ENCODE assay signal across 8 cellular contexts in genomic region chr4:146243141-146243882, GRCh38. TPM values are rescaled to one million over a fixed set of nuclear protein-coding genes. Genes with fewer than 3 reads are reported as not detected.
DNase-seq lines count a peak whose midpoint lies in the region; ATAC-seq, FAIRE-seq and TF ChIP-seq lines count a peak whose summit lies in the region.

No MANE protein-coding gene starts in this region.

- H2BK120ac ChIP-seq in H1 (replicated peaks; ENCODE audit: low read depth, low read length), result no peak overlapping the region

- no peak overlapping the region for H3K56ac ChIP-seq in H1 (replicated peaks; ENCODE audit: insufficient read length, low read depth, low read length)

- TF ChIP-seq CTCF in GM20000 (IDR thresholded peaks at IDR 0.05; ENCODE audit: extremely low read depth, missing control alignments) (peak; percentile 67), H1 (IDR thresholded peaks at IDR 0.05; ENCODE audit: control extremely low read depth in 1 of 3, insufficient read depth in 1 of 3, low read depth in 1 of 3, low read length in 3 of 3) (peak; percentile 69 to 91 (median 86))

- no peak overlapping the region for H2BK5ac ChIP-seq in H1 (ENCODE audit: low read depth, low read length)

- TF ChIP-seq EP300 in H1 (IDR thresholded peaks at IDR 0.05; ENCODE audit: borderline replicate concordance in 1 of 2, low read depth in 2 of 2, low read length in 2 of 2), result no peak

- POLR2A ChIA-PET in H1 (lab: Charles Lee; ENCODE audit: partially characterized antibody), result no interaction called here

- DNase-seq in CD1c-positive myeloid dendritic cell (ENCODE audit: extremely low spot score), result peak; percentile 89
- peak; percentile 84 for DNase-seq in GM20000 (ENCODE audit: low spot score)
- peak; percentile 17 to 43 for DNase-seq in activated CD4-positive, alpha-beta T cell treated with anti-CD3 and anti-CD28 coated beads, Interleukin-2, amount 50 U/mL, for 24 hours (ENCODE audit: low read depth in 1 of 2, low spot score in 1 of 2)
- peak; percentile 36 to 90 for DNase-seq in H1 (ENCODE audit: low read depth in 1 of 2, low spot score in 2 of 2)
- DNase-seq in stimulated activated CD4-positive, alpha-beta T cell treated with anti-CD3 and anti-CD28 coated beads, Interleukin-12 subunit alpha, Interleukin-12 subunit beta, amount 100 ng/mL, for 48 hours (ENCODE audit: low read depth in 2 of 3, low spot score in 1 of 3), result peak; percentile 47 to 61 (median 54)
- no peak for DNase-seq in COLO668 (lab: John Stamatoyannopoulos, UW; ENCODE audit: unreplicated experiment)
- no peak for DNase-seq in hippocampal formation (lab: John Stamatoyannopoulos, UW)

- no peak overlapping the region for H4K5ac ChIP-seq in H1 (ENCODE audit: insufficient read length, low read depth, low read length)

- no peak overlapping the region for H3K4ac ChIP-seq in H1 (replicated peaks; ENCODE audit: insufficient read length, low read depth, low read length)

- H2BK12ac ChIP-seq in H1 (ENCODE audit: low read depth, low read length), result no peak overlapping the region

- no peak for FAIRE-seq in H1 (lab: Jason Lieb, UNC)

- 60% methylated on average over 24 of the region's 24 CpGs; no CpG with 5 or more reads in 1 of the 2 experiments for WGBS in H1 (ENCODE audit: extremely low coverage in 1 of 2, insufficient coverage in 1 of 2, insufficient read length in 1 of 2, insufficient replicate concordance in 2 of 2, low coverage in 1 of 2, low lambda C conversion rate in 2 of 2, missing lambda C conversion rate in 1 of 2), 2 experiments

- H3K9ac ChIP-seq in H1 (replicated peaks in 1 of 4; ENCODE audit: extremely low read depth in 1 of 4, low read depth in 3 of 4, low read length in 3 of 4), result no peak overlapping the region

- H3K4me2 ChIP-seq in H1 (ENCODE audit: insufficient read depth in 1 of 2, low read depth in 2 of 2, low read length in 2 of 2), result peak overlapping the region in 1 of 2 experiments; percentile 23; a peak in 3 of 4 replicates

- H3K4me1 ChIP-seq in H1 (replicated peaks in 1 of 4; ENCODE audit: control insufficient read depth in 3 of 4, insufficient read depth in 4 of 4, low read length in 3 of 4), result peaks cover 0 to 3% (median 0%) of the 10 kb centered on the region in 4 experiments; a peak in 1 of 7 replicates

- no peak overlapping the region for H3K14ac ChIP-seq in H1 (ENCODE audit: insufficient read length)

- H2AFZ ChIP-seq in H1 (ENCODE audit: low read length), result peak overlapping the region; percentile 70; the same call in 1 of the 2 replicates

- no peak overlapping the region for H2BK20ac ChIP-seq in H1 (ENCODE audit: low read length)

- no peak overlapping the region for H3K23ac ChIP-seq in H1 (ENCODE audit: insufficient read length)

- H3K79me2 ChIP-seq in H1 (ENCODE audit: control insufficient read depth in 1 of 2, insufficient read depth in 2 of 2, low read length in 2 of 2), result no peaks in the 10 kb centered on the region

- no peaks in the 10 kb centered on the region for H3K36me3 ChIP-seq in H1 (ENCODE audit: control insufficient read depth in 2 of 4, insufficient read depth in 4 of 4, low read length in 3 of 4)

- H3K18ac ChIP-seq in H1 (ENCODE audit: extremely low read depth, low read length), result no peak overlapping the region

- ATAC-seq in HG03571 (IDR thresholded peaks at IDR 0.05; ENCODE audit: unreplicated experiment), result peak; percentile 60

- peak overlapping the region; percentile 47; the same call in 1 of the 2 replicates for H2BK15ac ChIP-seq in H1 (ENCODE audit: low read length)

- no peaks in the 10 kb centered on the region for H3K27me3 ChIP-seq in H1 (replicated peaks in 1 of 4; ENCODE audit: control insufficient read depth in 3 of 4, extremely low read depth in 1 of 4, insufficient read depth in 3 of 4, low read length in 3 of 4)

- no peak overlapping the region; a peak in 1 of 8 replicates for H3K4me3 ChIP-seq in H1 (ENCODE audit: extremely low read depth in 1 of 4, insufficient read depth in 2 of 4, low read depth in 3 of 4, low read length in 4 of 4)

- peak overlapping the region; percentile 85; the same call in 1 of the 2 replicates for H4K8ac ChIP-seq in H1 (ENCODE audit: extremely low read depth, insufficient read depth, low read length)

- H3K27ac ChIP-seq in H1 (ENCODE audit: low read depth, low read length), result no peak overlapping the region

- no peaks in the 10 kb centered on the region for H3K9me3 ChIP-seq in H1 (ENCODE audit: insufficient read depth in 2 of 2, low read depth in 1 of 2, low read length in 1 of 2)

- peak overlapping the region; percentile 17 for H4K91ac ChIP-seq in H1 (replicated peaks; ENCODE audit: insufficient read length, low read length)

- TF ChIP-seq RAD21 in H1 (IDR thresholded peaks at IDR 0.05 in 1 of 2, conservative IDR thresholded peaks at IDR 0.05 in 1 of 2; ENCODE audit: low read depth in 2 of 2, low read length in 2 of 2), result peak; percentile 57 to 62

- H3K79me1 ChIP-seq in H1 (ENCODE audit: low read depth, low read length), result no peaks in the 10 kb centered on the region

- CTCF ChIA-PET in H1 (lab: Charles Lee; ENCODE audit: partially characterized antibody), result interaction anchor here (0.5 to 2.8 kb wide), 16 partner anchors 9 to 1206 kb away, joined by 3 to 22 read pairs (median 4); no protein-coding TSS in a partner anchor

- no peak overlapping the region for H2AK5ac ChIP-seq in H1 (ENCODE audit: low read depth, low read length)

- no peak for TF ChIP-seq POLR2A in H1 (IDR thresholded peaks at IDR 0.05; ENCODE audit: control extremely low read depth in 1 of 2, low read depth in 2 of 2, low read length in 2 of 2)

- H3K23me2 ChIP-seq in H1 (ENCODE audit: low read depth, low read length), result no peaks in the 10 kb centered on the region

- H4K20me1 ChIP-seq in H1 (replicated peaks in 1 of 2; ENCODE audit: control insufficient read depth in 1 of 2, insufficient read depth in 2 of 2, low read length in 2 of 2), result no peaks in the 10 kb centered on the region

TF ChIP-seq in H1, 55 proteins besides CTCF, POLR2A, EP300 and RAD21:
- TF ChIP-seq GTF2F1 (IDR thresholded peaks at IDR 0.05; ENCODE audit: borderline replicate concordance, low read depth, low read length) (no peak), EGR1 (IDR thresholded peaks at IDR 0.05; ENCODE audit: borderline replicate concordance, low read depth, low read length) (peak; percentile 40; the same call in 1 of the 2 replicates)

RNA-seq across cellular contexts. Expression of gene REELD1, which starts 29.0 kb away (rescaled TPM):
- not detected in 2 replicates for total RNA-seq in H1 (2021; fragmentation: NEBNext Ultra II Directional; extraction: Animal tissue kit (Norgen Biotek cat#: 25700))
- 0.03 TPM in 2 replicates for polyA plus RNA-seq in H1 (2011; rRNA removed)
- polyA plus RNA-seq in H1 (2011; cell fraction: cytosol; rRNA removed), result not detected
- polyA plus RNA-seq in H1 (2011; cell fraction: nucleus; rRNA removed), result 0.58 TPM
- not detected in 4 replicates for polyA plus RNA-seq in H1 (2012, experiment 1 of 2)
- polyA plus RNA-seq in H1 (2012, experiment 2 of 2), result not detected
- polyA plus RNA-seq in H1 (2013, experiment 1 of 2), result not detected
- not detected for polyA plus RNA-seq in H1 (2013, experiment 2 of 2)
- 0.19 TPM in 1 of 2 replicates, not detected in the other for polyA minus RNA-seq in H1 (2011; rRNA and poly(A)+ RNA removed)
- not detected for polyA minus RNA-seq in H1 (2011; cell fraction: cytosol; rRNA and poly(A)+ RNA removed)
- polyA minus RNA-seq in H1 (2011; cell fraction: nucleus; rRNA and poly(A)+ RNA removed), result not detected

Comparison
In these comparisons a context has a peak if more than half of its experiments do, and no peak if none do; other contexts are left out.
1. DNase-seq: peak in CD1c-positive myeloid dendritic cell (single experiment), GM20000 (single experiment), activated CD4-positive, alpha-beta T cell treated with anti-CD3 and anti-CD28 coated beads, Interleukin-2, amount 50 U/mL, for 24 hours (2 of 2), H1 (2 of 2) and stimulated activated CD4-positive, alpha-beta T cell treated with anti-CD3 and anti-CD28 coated beads, Interleukin-12 subunit alpha, Interleukin-12 subunit beta, amount 100 ng/mL, for 48 hours (3 of 3); none in COLO668 (single experiment) and hippocampal formation (0 of 2).